ENCODE assay signal across 18 cellular contexts in the genomic region with DNA sequence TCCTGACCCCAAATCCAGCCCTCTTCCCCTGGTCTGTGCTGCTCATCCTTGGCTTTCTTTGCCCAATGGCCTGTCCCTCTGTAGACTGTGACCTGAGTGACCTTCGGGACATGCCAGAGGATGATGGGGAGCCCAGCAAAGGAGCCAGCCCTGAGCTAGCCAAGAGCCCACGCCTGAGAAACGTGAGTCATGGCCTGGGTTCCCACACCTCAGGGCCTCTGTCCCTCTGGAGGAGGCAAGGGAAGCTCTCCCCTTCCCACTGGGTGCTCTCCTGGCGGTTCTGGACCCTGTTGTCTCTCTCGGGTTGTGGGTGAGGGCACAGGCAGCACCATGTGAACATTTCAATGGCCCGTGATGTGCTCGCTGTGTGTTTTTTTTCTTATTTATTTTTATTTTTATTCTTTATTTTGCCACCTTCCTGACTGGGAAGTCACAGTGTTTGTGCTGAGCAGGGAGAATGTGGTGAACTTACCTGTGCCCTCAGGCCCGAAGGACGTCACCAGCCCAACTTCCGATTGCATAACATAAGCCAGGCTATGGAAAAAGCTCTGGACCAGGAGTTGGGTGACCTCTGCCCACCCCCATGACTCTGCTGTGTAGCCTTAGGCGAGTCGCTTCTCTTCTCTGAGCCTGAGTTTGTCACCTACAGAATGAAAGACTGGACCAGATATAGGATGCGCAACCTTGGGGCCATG. TPM values are rescaled to one million over a fixed set of nuclear protein-coding genes. Genes with fewer than 3 reads are reported as not detected.
"Had no signal": no experiment of that assay in that cellular context is flagged by ENCODE, and none has a peak within 500 bp of the region (broad histone marks: within the 10 kb centered on the region; RNA-seq: fewer than 3 reads in every experiment).

No MANE protein-coding gene starts in this region.

- H3K9me3 ChIP-seq: colonic mucosa, mucosa of descending colon, right atrium auricular region, stomach, thoracic aorta, transverse colon had no signal

- H3K27me3 ChIP-seq: colonic mucosa, foreskin keratinocyte, right atrium auricular region, transverse colon had no signal

- H3K4me3 ChIP-seq: colonic mucosa, mucosa of descending colon, right atrium auricular region, stomach, thoracic aorta, transverse colon had no signal

- ATAC-seq: foreskin keratinocyte; left lobe of liver; mucosa of descending colon; naive thymus-derived CD8-positive, alpha-beta T cell had no signal

- H3K27ac ChIP-seq: colonic mucosa, foreskin keratinocyte, stomach, thoracic aorta, transverse colon had no signal

- H3K36me3 ChIP-seq: colonic mucosa, thoracic aorta, transverse colon had no signal

- H3K4me1 ChIP-seq: colonic mucosa, stomach, transverse colon had no signal

- DNase-seq: colonic mucosa; dermis blood vessel endothelial cell; erythroblast; foreskin keratinocyte; islet precursor cell; mucosa of descending colon; naive thymus-derived CD8-positive, alpha-beta T cell; posterior cingulate gyrus; small intestine; stimulated activated CD4-positive, alpha-beta T cell treated with anti-CD3 and anti-CD28 coated beads, Interleukin-12 subunit alpha, Interleukin-12 subunit beta, amount 100 ng/mL, for 4 hours; stimulated activated naive CD4-positive, alpha-beta T cell; stomach; substantia nigra; transverse colon had no signal

- H3K9me3 Mint-ChIP-seq: naive thymus-derived CD8-positive, alpha-beta T cell had no signal

- H3K36me3 Mint-ChIP-seq: naive thymus-derived CD8-positive, alpha-beta T cell had no signal

RNA-seq across cellular contexts. Expression of gene AFAP1L1, which starts 29.5 kb away (rescaled TPM):
- polyA plus RNA-seq: neural cell had no signal
